ENCODE assay signal across 10 cellular contexts in genomic region chr12:9867531-9867930, GRCh38. TPM values are rescaled to one million over a fixed set of nuclear protein-coding genes. Genes with fewer than 3 reads are reported as not detected.
DNase-seq lines count a peak whose midpoint lies in the region; ATAC-seq and TF ChIP-seq lines count a peak whose summit lies in the region.
"Had no signal": no experiment of that assay in that cellular context is flagged by ENCODE, and none has a peak within 500 bp of the region (broad histone marks: within the 10 kb centered on the region; RNA-seq: fewer than 3 reads in every experiment).

No MANE protein-coding gene starts in this region.

- no peaks in the 10 kb centered on the region for H3K9me3 Mint-ChIP-seq in central memory CD8-positive, alpha-beta T cell
- peaks cover 0 to 15% (median 10%) of the 10 kb centered on the region in 9 donors for H3K9me3 Mint-ChIP-seq in naive thymus-derived CD8-positive, alpha-beta T cell

- H3K4me1 Mint-ChIP-seq in central memory CD8-positive, alpha-beta T cell = peaks cover 58% of the 10 kb centered on the region
- peaks cover 21 to 65% (median 43%) of the 10 kb centered on the region in 4 donors for H3K4me1 Mint-ChIP-seq in naive thymus-derived CD8-positive, alpha-beta T cell

- TF ChIP-seq CTCF in AG10803 (conservative IDR thresholded peaks at IDR 0.05; ENCODE audit: low read length) = no peak

- no peak for DNase-seq in AG10803 (ENCODE audit: low read depth)
- DNase-seq in HS-5 (ENCODE audit: low read depth) = peak; percentile 29
- DNase-seq in central memory CD8-positive, alpha-beta T cell (ENCODE audit: low spot score in 2 of 2) = no peak
- peak in 2 of 10 donors; percentile 19 to 22 for DNase-seq in naive thymus-derived CD8-positive, alpha-beta T cell
- DNase-seq in stimulated activated CD8-positive, alpha-beta memory T cell treated with anti-CD3 and anti-CD28 coated beads, Interleukin-4, amount 100 ng/mL, for 48 hours = no peak
- no peak for DNase-seq in NCI-H2171 (lab: John Stamatoyannopoulos, UW)
- DNase-seq: EL, NCI-H146 had no signal

- no peaks in the 10 kb centered on the region for H3K27me3 Mint-ChIP-seq in central memory CD8-positive, alpha-beta T cell
- H3K27me3 Mint-ChIP-seq in naive thymus-derived CD8-positive, alpha-beta T cell = no peaks in the 10 kb centered on the region

- H3K36me3 Mint-ChIP-seq in central memory CD8-positive, alpha-beta T cell (ENCODE audit: insufficient read depth) = peaks cover 29% of the 10 kb centered on the region
- peaks cover 13 to 18% (median 14%) of the 10 kb centered on the region in 3 donors for H3K36me3 Mint-ChIP-seq in naive thymus-derived CD8-positive, alpha-beta T cell

- H3K4me3 Mint-ChIP-seq in central memory CD8-positive, alpha-beta T cell = peak overlapping the region; percentile 92
- peak overlapping the region; percentile 81 to 96 (median 90) for H3K4me3 Mint-ChIP-seq in naive thymus-derived CD8-positive, alpha-beta T cell

- peak overlapping the region; percentile 95 for H3K27ac Mint-ChIP-seq in central memory CD8-positive, alpha-beta T cell (ENCODE audit: low read depth)
- H3K27ac Mint-ChIP-seq in naive thymus-derived CD8-positive, alpha-beta T cell = peak overlapping the region; percentile 82 to 96 (median 91)

- H3K4me3 ChIP-seq in AG10803 (ENCODE audit: low read length) = peak overlapping the region; percentile 33

- POLR2A ChIA-PET in naive thymus-derived CD8-positive, alpha-beta T cell (lab: Charles Lee) = interaction anchor here (0.6 to 4.0 kb wide), 4 partner anchors 39 to 211 kb away, joined by 3 to 26 read pairs (median 10); partner anchors contain the start of gene CD69

- no peak for ATAC-seq in central memory CD8-positive, alpha-beta T cell (replicated peaks; ENCODE audit: extremely low read depth, poor library complexity, severe bottlenecking)
- ATAC-seq in naive thymus-derived CD8-positive, alpha-beta T cell = no peak
- ATAC-seq in GM19463 (IDR thresholded peaks at IDR 0.05; ENCODE audit: unreplicated experiment) = no peak
- no peak for ATAC-seq in GM18868 (IDR thresholded peaks at IDR 0.05; ENCODE audit: unreplicated experiment)

RNA-seq across cellular contexts. Expression of gene CLEC2B, which starts 1.6 kb away (rescaled TPM):
- 10 to 100 TPM; 85.1 to 95.6 TPM for total RNA-seq in naive thymus-derived CD8-positive, alpha-beta T cell
- 10 to 100 TPM; 36.8 to 78.4 (median 41.9) TPM for polyA plus RNA-seq in naive thymus-derived CD8-positive, alpha-beta T cell

RNA-seq across cellular contexts. Expression of gene KLRF2, which starts 13.8 kb away (rescaled TPM):
- not detected for total RNA-seq in naive thymus-derived CD8-positive, alpha-beta T cell
- not detected for polyA plus RNA-seq in naive thymus-derived CD8-positive, alpha-beta T cell

RNA-seq across cellular contexts. Expression of gene KLRF1, which starts 40.2 kb away (rescaled TPM):
- 1 to 10 TPM in 1 of 2 experiments, under 1 TPM in 1; 0.93 to 1.3 TPM for total RNA-seq in naive thymus-derived CD8-positive, alpha-beta T cell
- 10 to 100 TPM in 1 of 3 donors, under 1 TPM in 2; 0.83 to 83.4 (median 0.92) TPM for polyA plus RNA-seq in naive thymus-derived CD8-positive, alpha-beta T cell
